ENCODE assay signal across 9 cellular contexts in genomic region chr1:110151175-110151715, GRCh38. TPM values are rescaled to one million over a fixed set of nuclear protein-coding genes. Genes with fewer than 3 reads are reported as not detected.
DNase-seq lines count a peak whose midpoint lies in the region; ATAC-seq and TF ChIP-seq lines count a peak whose summit lies in the region.
"Had no signal": no experiment of that assay in that cellular context is flagged by ENCODE, and none has a peak within 500 bp of the region (broad histone marks: within the 10 kb centered on the region; RNA-seq: fewer than 3 reads in every experiment).

No MANE protein-coding gene starts in this region.

- no peak for ATAC-seq in IMR-90 (ENCODE audit: low read depth)
- ATAC-seq in gastroesophageal sphincter: no peak
- ATAC-seq in right lobe of liver: no peak

- no peak overlapping the region; the same call in 1 of the 2 replicates for H3K4me2 ChIP-seq in IMR-90 (ENCODE audit: low read depth, low read length)

- peak overlapping the region; percentile 87 for H2AFZ ChIP-seq in IMR-90 (replicated peaks; ENCODE audit: low read length, poor library complexity)

- no peak overlapping the region for H4K91ac ChIP-seq in IMR-90 (ENCODE audit: insufficient read depth, low read depth, low read length)

- H2BK120ac ChIP-seq in IMR-90 (ENCODE audit: low read depth, low read length): no peak overlapping the region

- no peak for TF ChIP-seq EP300 in gastroesophageal sphincter (IDR thresholded peaks at IDR 0.05)

- no peaks in the 10 kb centered on the region; the same call in 1 of the 2 replicates for H3K9me3 ChIP-seq in BE2C
- H3K9me3 ChIP-seq in IMR-90 (ENCODE audit: control insufficient read depth, insufficient read depth, low read length): no peaks in the 10 kb centered on the region
- H3K9me3 ChIP-seq in gastroesophageal sphincter: no peaks in the 10 kb centered on the region
- H3K9me3 ChIP-seq in right lobe of liver: no peaks in the 10 kb centered on the region

- no peaks in the 10 kb centered on the region for H3K36me3 Mint-ChIP-seq in osteocyte (ENCODE audit: unreplicated experiment)
- H3K36me3 Mint-ChIP-seq in T-helper 2 cell treated with Interferon-gamma antibody and Interleukin-4, amounts not matched to agents 5 μg/mL and 100 μg/mL, for 36 hours (ENCODE audit: low read depth): no peaks in the 10 kb centered on the region

- H3K9me1 ChIP-seq in IMR-90 (ENCODE audit: insufficient read depth, low read length): no peaks in the 10 kb centered on the region

- H3K36me3 ChIP-seq in BE2C (no peaks in the 10 kb centered on the region), IMR-90 (ENCODE audit: control insufficient read depth, insufficient read depth, low read length) (no peaks in the 10 kb centered on the region), gastroesophageal sphincter (no peaks in the 10 kb centered on the region), right lobe of liver (no peaks in the 10 kb centered on the region)

- no peak overlapping the region for H2BK20ac ChIP-seq in IMR-90 (ENCODE audit: low read depth, low read length)

- no TSS peak for BruUV-seq in IMR-90 (replicated peaks; lab: Mats Ljungman, UMichigan)

- peaks cover 8% of the 10 kb centered on the region for H3K4me1 ChIP-seq in BE2C
- no peaks in the 10 kb centered on the region for H3K4me1 ChIP-seq in IMR-90 (ENCODE audit: control insufficient read depth, insufficient read depth, low read length)
- H3K4me1 ChIP-seq in gastroesophageal sphincter: peaks cover 0 to 16% (median 8%) of the 10 kb centered on the region in 3 donors
- H3K4me1 ChIP-seq in right lobe of liver: no peaks in the 10 kb centered on the region

- H3K23ac ChIP-seq in IMR-90 (ENCODE audit: low read depth, low read length): no peak overlapping the region

- TF ChIP-seq RAD21 in IMR-90 (IDR thresholded peaks at IDR 0.05; ENCODE audit: low read length): no peak

- no peak for DNase-seq in BE2C
- DNase-seq in IMR-90: no peak
- peak; percentile 6 for DNase-seq in epithelial cell of esophagus (ENCODE audit: low read depth)
- DNase-seq in osteocyte (ENCODE audit: extremely low spot score, unreplicated experiment): no peak
- DNase-seq in putamen (ENCODE audit: low spot score): no peak
- DNase-seq in T-helper 2 cell treated with Interferon-gamma antibody and Interleukin-4, amounts not matched to agents 5 μg/mL and 100 μg/mL, for 36 hours (ENCODE audit: low spot score): no peak
- DNase-seq in right lobe of liver: no peak

- H3K56ac ChIP-seq in IMR-90 (ENCODE audit: extremely low read depth, insufficient read depth, low read length): no peak overlapping the region

- dilution Hi-C loops in IMR-90 (cut with HindIII; ENCODE audit: low sequenced_read_pairs, unreplicated experiment): no loop called here

- peaks cover 6% of the 10 kb centered on the region for H3K4me1 Mint-ChIP-seq in osteocyte (ENCODE audit: unreplicated experiment)
- no peaks in the 10 kb centered on the region for H3K4me1 Mint-ChIP-seq in T-helper 2 cell treated with Interferon-gamma antibody and Interleukin-4, amounts not matched to agents 5 μg/mL and 100 μg/mL, for 36 hours (ENCODE audit: low read depth)

- CTCF ChIA-PET in IMR-90 (lab: Yijun Ruan, JAX): no interaction called here

- H3K4me3 Mint-ChIP-seq in osteocyte (ENCODE audit: unreplicated experiment): peak overlapping the region; percentile 23
- H3K4me3 Mint-ChIP-seq in T-helper 2 cell treated with Interferon-gamma antibody and Interleukin-4, amounts not matched to agents 5 μg/mL and 100 μg/mL, for 36 hours: no peak overlapping the region
- H3K4me3 Mint-ChIP-seq: nephron progenitor cell had no signal

- H3K27me3 Mint-ChIP-seq in osteocyte (ENCODE audit: unreplicated experiment): peaks cover 42% of the 10 kb centered on the region
- peaks cover 27% of the 10 kb centered on the region for H3K27me3 Mint-ChIP-seq in T-helper 2 cell treated with Interferon-gamma antibody and Interleukin-4, amounts not matched to agents 5 μg/mL and 100 μg/mL, for 36 hours (ENCODE audit: low read depth)

- H3K18ac ChIP-seq in IMR-90 (ENCODE audit: low read depth, low read length): no peak overlapping the region

- no peak overlapping the region for H3K9ac ChIP-seq in IMR-90 (ENCODE audit: low read depth, low read length)

- intact Hi-C loops in IMR-90 (cut with micrococcal nuclease): no loop called here
- intact Hi-C loops in right lobe of liver (cut with DNase I): no loop called here

- peak overlapping the region; percentile 56 for H3K4me3 ChIP-seq in BE2C (ENCODE audit: low read depth, low read length)
- no peak overlapping the region for H3K4me3 ChIP-seq in IMR-90 (ENCODE audit: insufficient read depth, low read depth, low read length)
- H3K4me3 ChIP-seq in epithelial cell of esophagus (ENCODE audit: low read length): no peak overlapping the region
- peak overlapping the region in 1 of 2 donors; percentile 45 for H3K4me3 ChIP-seq in gastroesophageal sphincter
- no peak overlapping the region for H3K4me3 ChIP-seq in right lobe of liver

- H2BK15ac ChIP-seq in IMR-90 (ENCODE audit: low read depth, low read length): no peak overlapping the region

- TF ChIP-seq POLR2A in IMR-90 (IDR thresholded peaks at IDR 0.05; ENCODE audit: low read depth, low read length) (no peak), gastroesophageal sphincter (IDR thresholded peaks at IDR 0.05) (no peak), right lobe of liver (IDR thresholded peaks at IDR 0.05) (no peak)

- no peak overlapping the region for H3K14ac ChIP-seq in IMR-90 (replicated peaks; ENCODE audit: low read depth, low read length)

- no peak overlapping the region for H2AK5ac ChIP-seq in IMR-90 (ENCODE audit: low read depth, low read length)

- H3K79me1 ChIP-seq in IMR-90 (ENCODE audit: low read depth in 1 of 2, low read length in 2 of 2): no peaks in the 10 kb centered on the region

- H3K9me3 Mint-ChIP-seq in osteocyte (ENCODE audit: unreplicated experiment): no peaks in the 10 kb centered on the region
- H3K9me3 Mint-ChIP-seq in T-helper 2 cell treated with Interferon-gamma antibody and Interleukin-4, amounts not matched to agents 5 μg/mL and 100 μg/mL, for 36 hours: no peaks in the 10 kb centered on the region
- H3K9me3 Mint-ChIP-seq: nephron progenitor cell had no signal

- H3K27ac Mint-ChIP-seq in osteocyte (ENCODE audit: unreplicated experiment): no peak overlapping the region
- no peak overlapping the region for H3K27ac Mint-ChIP-seq in T-helper 2 cell treated with Interferon-gamma antibody and Interleukin-4, amounts not matched to agents 5 μg/mL and 100 μg/mL, for 36 hours
- H3K27ac Mint-ChIP-seq: nephron progenitor cell had no signal

- in situ Hi-C loops in IMR-90 (cut with MboI; ENCODE audit: low sequenced_read_pairs): no loop called here

- no peak overlapping the region for H4K5ac ChIP-seq in IMR-90 (ENCODE audit: low read depth, low read length)

- H2AK9ac ChIP-seq in IMR-90 (replicated peaks; ENCODE audit: low read depth, low read length, poor library complexity): no peak overlapping the region

- TF ChIP-seq CTCF in BE2C (IDR thresholded peaks at IDR 0.05; ENCODE audit: low read depth, low read length) (no peak), IMR-90 (conservative IDR thresholded peaks at IDR 0.05; ENCODE audit: low read depth, low read length) (no peak), epithelial cell of esophagus (IDR thresholded peaks at IDR 0.05; ENCODE audit: insufficient read depth, low read depth, low read length, missing control alignments) (no peak), osteocyte (IDR thresholded peaks at IDR 0.05) (no peak), gastroesophageal sphincter (IDR thresholded peaks at IDR 0.05) (no peak), right lobe of liver (IDR thresholded peaks at IDR 0.05) (no peak)

- H3K27ac ChIP-seq in IMR-90 (ENCODE audit: insufficient read depth, low read length) (no peak overlapping the region), gastroesophageal sphincter (no peak overlapping the region), right lobe of liver (no peak overlapping the region)

- no peak overlapping the region for H2BK5ac ChIP-seq in IMR-90 (ENCODE audit: low read depth, low read length, poor library complexity, severe bottlenecking)

- H3K27me3 ChIP-seq in BE2C (peaks cover 52% of the 10 kb centered on the region), IMR-90 (ENCODE audit: control insufficient read depth, insufficient read depth, low read length) (peaks cover 33% of the 10 kb centered on the region), gastroesophageal sphincter (peaks cover 96% of the 10 kb centered on the region), right lobe of liver (no peaks in the 10 kb centered on the region)

- POLR2A ChIA-PET in IMR-90 (lab: Charles Lee; ENCODE audit: unreplicated experiment): no interaction called here

- 4% methylated on average over 14 of the region's 37 CpGs; no CpG with 5 or more reads in 1 of the 2 experiments for WGBS in IMR-90 (ENCODE audit: extremely low coverage in 2 of 2, insufficient read length in 1 of 2), 2 experiments
- no CpG with 5 or more reads among the region's 37 CpGs for WGBS in gastroesophageal sphincter (ENCODE audit: low coverage in 1 of 2), 2 donors
- WGBS in right lobe of liver (ENCODE audit: insufficient coverage, low coverage, low lambda C conversion rate, missing lambda C conversion rate): 26% methylated on average over 3 of the region's 37 CpGs

- no peaks in the 10 kb centered on the region for H4K20me1 ChIP-seq in IMR-90 (ENCODE audit: insufficient read depth, low read length)

- no peak overlapping the region for H4K8ac ChIP-seq in IMR-90 (ENCODE audit: low read depth in 2 of 2, low read length in 2 of 2)

- no peak overlapping the region for H3K4ac ChIP-seq in IMR-90 (ENCODE audit: low read depth, low read length)

RNA-seq across cellular contexts. Expression of gene SLC6A17, which starts 1.0 kb away (rescaled TPM):
- 15.5 TPM for polyA plus RNA-seq in BE2C (2012; ENCODE audit: insufficient read depth, insufficient read length, low read depth)
- 0.54 and 0.83 TPM in 2 replicates for total RNA-seq in IMR-90 (2012; rRNA removed)
- 0.82 and 1.8 TPM in 2 replicates for polyA plus RNA-seq in IMR-90 (2012; rRNA removed)
- polyA plus RNA-seq in IMR-90 (2012; cell fraction: cytosol; rRNA removed): 0.38 and 0.54 TPM in 2 replicates
- polyA plus RNA-seq in IMR-90 (2012; cell fraction: nucleus; rRNA removed; ENCODE audit: low replicate concordance): 0.87 and 2.2 TPM in 2 replicates
- 1.5 and 1.6 TPM in 2 replicates for total RNA-seq in osteocyte
- 1 to 10 TPM in 2 of 4 donors, under 1 TPM in 2; under 0.01 to 1.7 (median 0.91) TPM for total RNA-seq in gastroesophageal sphincter
- not detected for total RNA-seq in right lobe of liver

RNA-seq across cellular contexts. Expression of gene UBL4B, which starts 39.0 kb away (rescaled TPM):
- polyA plus RNA-seq in BE2C (2012; ENCODE audit: insufficient read depth, insufficient read length, low read depth): 0.49 TPM
- not detected in 2 replicates for total RNA-seq in IMR-90 (2012; rRNA removed)
- polyA plus RNA-seq in IMR-90 (2012; rRNA removed): not detected in 2 replicates
- not detected in 2 replicates for polyA plus RNA-seq in IMR-90 (2012; cell fraction: cytosol; rRNA removed)
- 0.05 TPM in 1 of 2 replicates, not detected in the other for polyA plus RNA-seq in IMR-90 (2012; cell fraction: nucleus; rRNA removed; ENCODE audit: low replicate concordance)
- not detected in 2 replicates for total RNA-seq in osteocyte
- under 1 TPM in 2 of 4 donors, not detected in 2; 0.27 to 0.67 TPM for total RNA-seq in gastroesophageal sphincter
- not detected for total RNA-seq in right lobe of liver

RNA-seq across cellular contexts. Expression of gene KCNC4, which starts 58.9 kb away (rescaled TPM):
- polyA plus RNA-seq in BE2C (2012; ENCODE audit: insufficient read depth, insufficient read length, low read depth): 3.6 TPM
- total RNA-seq in IMR-90 (2012; rRNA removed) (0.18 and 0.28 TPM in 2 replicates), osteocyte (1.1 and 2.0 TPM in 2 replicates), gastroesophageal sphincter (10 to 100 TPM in 3 of 4 donors, 1 to 10 TPM in 1; 9.0 to 16.0 (median 13.4) TPM), right lobe of liver (1 to 10 TPM in 4 of 6 experiments, under 1 TPM in 2; 0.37 to 4.4 (median 1.7) TPM)
- polyA plus RNA-seq in IMR-90 (2012; rRNA removed): 1.9 and 2.3 TPM in 2 replicates
- polyA plus RNA-seq in IMR-90 (2012; cell fraction: cytosol; rRNA removed): 1.3 and 2.1 TPM in 2 replicates
- 2.6 and 5.8 TPM in 2 replicates for polyA plus RNA-seq in IMR-90 (2012; cell fraction: nucleus; rRNA removed; ENCODE audit: low replicate concordance)
